ENCODE assay signal across 8 cellular contexts in genomic region chr21:39348040-39348354, GRCh38. TPM values are rescaled to one million over a fixed set of nuclear protein-coding genes. Genes with fewer than 3 reads are reported as not detected.
DNase-seq lines count a peak whose midpoint lies in the region; ATAC-seq, FAIRE-seq and TF ChIP-seq lines count a peak whose summit lies in the region.

No MANE protein-coding gene starts in this region.

- H3K9me3 ChIP-seq in BLaER1 treated with 17β-estradiol and CSF1 and Interleukin-3, amounts not matched to agents 10 nM and 100 nM (replicated peaks in 1 of 11) = no peaks in the 10 kb centered on the region
- H3K9me3 ChIP-seq in iPS-18a (ENCODE audit: control insufficient read depth, low read depth, low read length) = no peaks in the 10 kb centered on the region
- no peaks in the 10 kb centered on the region for H3K9me3 ChIP-seq in suprapubic skin

- peak; percentile 2 for ATAC-seq in HG02798 (IDR thresholded peaks at IDR 0.05; ENCODE audit: poor library complexity, unreplicated experiment)
- ATAC-seq in activated T-helper 17 cell treated with anti-CD3 and anti-CD28 coated beads, Interleukin-2, amount 50 U/mL, for 72 hours (replicated peaks) = peak; percentile 2

- no peaks in the 10 kb centered on the region for H3K27me3 Mint-ChIP-seq in activated T-helper 17 cell treated with anti-CD3 and anti-CD28 coated beads, Interleukin-2, amount 50 U/mL, for 72 hours

- peak overlapping the region; percentile 70 for H3K27ac Mint-ChIP-seq in activated T-helper 17 cell treated with anti-CD3 and anti-CD28 coated beads, Interleukin-2, amount 50 U/mL, for 72 hours

- peak overlapping the region; percentile 92 to 100 (median 99) for H3K27ac ChIP-seq in BLaER1 treated with 17β-estradiol and CSF1 and Interleukin-3, amounts not matched to agents 10 nM and 100 nM
- peak overlapping the region; percentile 67 for H3K27ac ChIP-seq in iPS-18a (ENCODE audit: low read length)
- H3K27ac ChIP-seq in suprapubic skin = peak overlapping the region; percentile 98

- no peak for TF ChIP-seq EP300 in suprapubic skin (IDR thresholded peaks at IDR 0.05)

- no peak for TF ChIP-seq CTCF in suprapubic skin (IDR thresholded peaks at IDR 0.05)

- peaks cover 59% of the 10 kb centered on the region for H3K36me3 Mint-ChIP-seq in activated T-helper 17 cell treated with anti-CD3 and anti-CD28 coated beads, Interleukin-2, amount 50 U/mL, for 72 hours (ENCODE audit: low read depth)

- FAIRE-seq in urothelium cell line (lab: Jason Lieb, UNC) = no peak

- peaks cover 27% of the 10 kb centered on the region for H3K4me1 Mint-ChIP-seq in activated T-helper 17 cell treated with anti-CD3 and anti-CD28 coated beads, Interleukin-2, amount 50 U/mL, for 72 hours

- no peaks in the 10 kb centered on the region for H3K9me3 Mint-ChIP-seq in activated T-helper 17 cell treated with anti-CD3 and anti-CD28 coated beads, Interleukin-2, amount 50 U/mL, for 72 hours

- H4K20me1 ChIP-seq in BLaER1 treated with 17β-estradiol and CSF1 and Interleukin-3, amounts not matched to agents 10 nM and 100 nM = peaks cover 35 to 55% (median 49%) of the 10 kb centered on the region in 11 experiments; a peak in 21 of 22 replicates

- H3K9ac ChIP-seq in BLaER1 treated with 17β-estradiol and CSF1 and Interleukin-3, amounts not matched to agents 10 nM and 100 nM = peak overlapping the region; percentile 89 to 100 (median 99)
- peak overlapping the region; percentile 97 for H3K9ac ChIP-seq in iPS-18a (ENCODE audit: low read length)

- 1% methylated on average over 11 of the region's 11 CpGs for WGBS in suprapubic skin

- no peaks in the 10 kb centered on the region for H3K27me3 ChIP-seq in BLaER1 treated with 17β-estradiol and CSF1 and Interleukin-3, amounts not matched to agents 10 nM and 100 nM
- no peaks in the 10 kb centered on the region for H3K27me3 ChIP-seq in iPS-18a (ENCODE audit: control insufficient read depth, insufficient read depth, low read length)
- no peaks in the 10 kb centered on the region for H3K27me3 ChIP-seq in suprapubic skin

- H3K36me3 ChIP-seq in BLaER1 treated with 17β-estradiol and CSF1 and Interleukin-3, amounts not matched to agents 10 nM and 100 nM = peaks cover 28 to 51% (median 47%) of the 10 kb centered on the region in 11 experiments
- peaks cover 46% of the 10 kb centered on the region for H3K36me3 ChIP-seq in iPS-18a (ENCODE audit: control insufficient read depth, low read depth, low read length)
- H3K36me3 ChIP-seq in suprapubic skin = peaks cover 14% of the 10 kb centered on the region

- TF ChIP-seq POLR2A in suprapubic skin (IDR thresholded peaks at IDR 0.05) = no peak

- H3K4me3 ChIP-seq in BLaER1 treated with 17β-estradiol and CSF1 and Interleukin-3, amounts not matched to agents 10 nM and 100 nM = peak overlapping the region; percentile 81 to 100 (median 90)
- H3K4me3 ChIP-seq in iPS-18a (ENCODE audit: low read length) (peak overlapping the region; percentile 96), suprapubic skin (peak overlapping the region; percentile 84)

- peak overlapping the region; percentile 90 for H3K4me3 Mint-ChIP-seq in activated T-helper 17 cell treated with anti-CD3 and anti-CD28 coated beads, Interleukin-2, amount 50 U/mL, for 72 hours

- DNase-seq in suprapubic skin (ENCODE audit: low spot score in 2 of 2) (no peak), NCI-H446 treated with DMSO at 0.1 percent for 48 hours (lab: John Stamatoyannopoulos, UW) (no peak), urothelium cell line (ENCODE audit: low spot score) (no peak)
- no peak for DNase-seq in activated effector memory CD4-positive, alpha-beta T cell treated with Interleukin-2 at 50 U/mL for 16 hours

- H3K4me1 ChIP-seq in BLaER1 treated with 17β-estradiol and CSF1 and Interleukin-3, amounts not matched to agents 10 nM and 100 nM = peaks cover 30 to 48% (median 38%) of the 10 kb centered on the region in 10 experiments
- H3K4me1 ChIP-seq in iPS-18a (ENCODE audit: control insufficient read depth, low read depth, low read length) = peaks cover 27% of the 10 kb centered on the region
- H3K4me1 ChIP-seq in suprapubic skin = peaks cover 30% of the 10 kb centered on the region

- peak overlapping the region; percentile 68 to 96 (median 84) for H3K4me2 ChIP-seq in BLaER1 treated with 17β-estradiol and CSF1 and Interleukin-3, amounts not matched to agents 10 nM and 100 nM

RNA-seq across cellular contexts. Expression of gene HMGN1, which starts 0.9 kb away (rescaled TPM):
- total RNA-seq in activated T-helper 17 cell treated with anti-CD3 and anti-CD28 coated beads, Interleukin-2, amount 50 U/mL, for 72 hours = 100 to 1,000 TPM; 254 to 398 TPM
- 100 to 1,000 TPM in 2 of 4 donors, 10 to 100 TPM in 2; 63.1 to 130 (median 101) TPM for total RNA-seq in suprapubic skin

RNA-seq across cellular contexts. Expression of gene BRWD1, which starts 34.6 kb away (rescaled TPM):
- total RNA-seq in activated T-helper 17 cell treated with anti-CD3 and anti-CD28 coated beads, Interleukin-2, amount 50 U/mL, for 72 hours = 10 to 100 TPM; 27.7 to 39.9 TPM
- total RNA-seq in suprapubic skin = 100 to 1,000 TPM in 1 of 4 donors, 10 to 100 TPM in 3; 45.7 to 143 (median 63.1) TPM
